ENCODE assay signal across 24 cellular contexts in the genomic region with DNA sequence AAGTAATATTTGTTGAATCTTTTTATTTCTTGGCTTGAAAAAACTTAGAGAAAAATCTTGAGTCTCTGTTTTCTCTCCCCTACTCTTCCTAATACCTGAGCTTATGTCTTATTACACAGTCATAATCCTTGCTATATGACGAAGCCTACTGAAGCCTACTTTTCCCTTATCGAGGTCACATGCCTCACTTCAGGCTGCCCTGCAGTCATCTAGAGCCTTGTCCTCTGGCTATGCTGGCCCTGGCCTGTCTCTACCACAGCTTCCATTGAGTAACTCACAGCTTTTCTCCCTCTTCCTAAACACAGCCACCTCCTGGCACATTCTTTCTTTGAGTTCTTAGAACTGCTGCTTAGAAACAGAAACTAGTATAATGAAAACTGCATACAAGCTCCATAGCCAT.
"Had no signal": no experiment of that assay in that cellular context is flagged by ENCODE, and none has a peak within 500 bp of the region (broad histone marks: within the 10 kb centered on the region; RNA-seq: fewer than 3 reads in every experiment).

No MANE protein-coding gene starts in this region.

- H3K27ac ChIP-seq: coronary artery, esophagus muscularis mucosa, neutrophil, right atrium auricular region, skin epidermis, tibial nerve had no signal

- ATAC-seq: activated T-cell treated with anti-CD3 and anti-CD28 coated beads, Interleukin-2, amount 50 U/mL, for 72 hours; mucosa of descending colon; naive thymus-derived CD4-positive, alpha-beta T cell; T-helper 17 cell had no signal

- H3K4me3 ChIP-seq: coronary artery, esophagus muscularis mucosa, lung, mucosa of descending colon, right atrium auricular region, skin epidermis, tibial nerve had no signal

- H3K9me3 Mint-ChIP-seq: brain had no signal

- H3K4me2 ChIP-seq: SK-N-SH had no signal

- H3K4me1 ChIP-seq: esophagus muscularis mucosa, right atrium auricular region, tibial nerve had no signal

- H3K27me3 Mint-ChIP-seq: activated B cell treated with CpG ODN at 0.5 μM for 24 hours; activated naive CD8-positive, alpha-beta T cell; brain; naive thymus-derived CD4-positive, alpha-beta T cell; T-helper 17 cell had no signal

- H3K4me1 Mint-ChIP-seq: activated B cell treated with CpG ODN at 0.5 μM for 24 hours; naive thymus-derived CD4-positive, alpha-beta T cell; T-helper 17 cell had no signal

- H3K9ac ChIP-seq: SK-N-SH had no signal

- H3K36me3 ChIP-seq: esophagus muscularis mucosa, neutrophil, right atrium auricular region, tibial nerve had no signal

- H3K27me3 ChIP-seq: esophagus muscularis mucosa, neutrophil, right atrium auricular region, tibial nerve had no signal

- H3K9me3 ChIP-seq: esophagus muscularis mucosa, mucosa of descending colon, neutrophil, right atrium auricular region, SK-N-SH, tibial nerve had no signal

- H3K27ac Mint-ChIP-seq: activated B cell treated with CpG ODN at 0.5 μM for 24 hours; activated naive CD8-positive, alpha-beta T cell; activated T-cell treated with anti-CD3 and anti-CD28 coated beads, Interleukin-2, amount 50 U/mL, for 72 hours; naive thymus-derived CD4-positive, alpha-beta T cell; T-helper 17 cell had no signal

- DNase-seq: activated B cell treated with CpG ODN at 0.5 μM for 24 hours; activated CD4-positive, alpha-beta T cell treated with anti-CD3 and anti-CD28 coated beads for 48 hours; activated CD8-positive, alpha-beta memory T cell treated with anti-CD3 and anti-CD28 coated beads, Interleukin-2, amount 50 U/mL, for 48 hours; activated gamma-delta T cell treated with Interleukin-2 at 50 U/mL for 16 hours; activated T-cell treated with anti-CD3 and anti-CD28 coated beads, Interleukin-2, amount 50 U/mL, for 72 hours; central memory CD4-positive, alpha-beta T cell; foreskin melanocyte; head of caudate nucleus; mucosa of descending colon; naive thymus-derived CD4-positive, alpha-beta T cell; SK-N-SH; stimulated activated CD4-positive, alpha-beta T cell treated with anti-CD3 and anti-CD28 coated beads, Interleukin-4, amount 100 ng/mL, for 24 hours; stimulated activated naive CD4-positive, alpha-beta T cell; substantia nigra; T-helper 17 cell had no signal

- H3K36me3 Mint-ChIP-seq: activated naive CD8-positive, alpha-beta T cell; brain; naive thymus-derived CD4-positive, alpha-beta T cell had no signal

- H3K4me3 Mint-ChIP-seq: activated B cell treated with CpG ODN at 0.5 μM for 24 hours; activated naive CD8-positive, alpha-beta T cell; activated T-cell treated with anti-CD3 and anti-CD28 coated beads, Interleukin-2, amount 50 U/mL, for 72 hours; brain; naive thymus-derived CD4-positive, alpha-beta T cell; T-helper 17 cell had no signal
